12 cellular contexts compared by ENCODE assay signal in the genomic region with DNA sequence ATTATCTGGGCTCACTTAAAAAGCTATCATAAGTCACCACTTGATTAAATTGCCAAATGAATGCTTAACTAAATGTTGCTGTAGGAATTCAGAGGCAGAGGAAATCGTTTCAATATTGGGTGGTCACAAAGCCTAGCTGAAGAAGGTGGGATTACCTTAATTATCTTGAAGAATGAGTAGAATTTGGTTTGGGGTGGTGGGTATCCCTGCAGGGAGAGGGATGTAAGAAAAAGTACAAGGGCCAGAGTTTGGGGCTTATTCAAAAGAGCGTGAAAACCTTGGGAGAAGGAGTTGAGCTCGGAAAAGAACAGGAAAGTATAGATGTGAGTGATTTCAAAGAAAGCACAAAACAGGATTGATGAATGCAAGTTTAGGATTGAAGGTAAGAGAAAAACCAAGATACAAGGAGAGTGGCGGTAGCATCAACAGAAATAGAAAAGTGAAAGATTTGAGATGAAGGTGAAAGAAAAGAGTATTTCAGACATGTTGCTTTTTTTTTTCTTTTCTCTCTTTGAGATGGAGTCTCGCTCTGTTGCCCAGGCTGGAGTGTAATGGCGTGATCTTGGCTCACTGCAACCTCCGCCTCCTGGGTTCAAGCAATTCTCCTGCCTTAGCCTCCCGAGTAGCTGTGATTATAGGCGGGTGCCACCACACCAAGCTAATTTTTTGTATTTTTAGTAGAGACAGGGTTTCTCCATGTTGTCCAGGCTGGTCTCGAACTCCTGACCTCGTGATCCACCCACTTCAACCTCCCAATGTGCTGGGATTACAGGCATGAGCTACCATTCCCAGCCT. TPM values are rescaled to one million over a fixed set of nuclear protein-coding genes. Genes with fewer than 3 reads are reported as not detected.
DNase-seq lines count a peak whose midpoint lies in the region; ATAC-seq, FAIRE-seq and TF ChIP-seq lines count a peak whose summit lies in the region.
"Had no signal": no experiment of that assay in that cellular context is flagged by ENCODE, and none has a peak within 500 bp of the region (broad histone marks: within the 10 kb centered on the region; RNA-seq: fewer than 3 reads in every experiment).

No MANE protein-coding gene starts in this region.

- H3K79me2 ChIP-seq in endothelial cell of umbilical vein (ENCODE audit: control insufficient read depth, insufficient read depth, low read length), result peaks cover 5% of the 10 kb centered on the region

- no peak for TF ChIP-seq CTCF in RWPE2 (IDR thresholded peaks at IDR 0.05; ENCODE audit: poor library complexity, severe bottlenecking)
- TF ChIP-seq CTCF in endothelial cell of umbilical vein (IDR thresholded peaks at IDR 0.05; ENCODE audit: extremely low read depth in 1 of 2, insufficient read depth in 1 of 2, low read depth in 1 of 2, low read length in 2 of 2), result no peak
- TF ChIP-seq CTCF in progenitor cell of endocrine pancreas (IDR thresholded peaks at IDR 0.05; ENCODE audit: unreplicated experiment), result no peak
- TF ChIP-seq CTCF in uterus (IDR thresholded peaks at IDR 0.05), result no peak

- H3K36me3 Mint-ChIP-seq in activated CD8-positive, alpha-beta memory T cell treated with anti-CD3 and anti-CD28 coated beads, Interleukin-2, amount 10 ng/mL, durations not matched to agents 7 days and 5 days, result peaks cover 13% of the 10 kb centered on the region
- peaks cover 8% of the 10 kb centered on the region for H3K36me3 Mint-ChIP-seq in progenitor cell of endocrine pancreas (ENCODE audit: insufficient read depth)

- TF ChIP-seq POLR2A in endothelial cell of umbilical vein (IDR thresholded peaks at IDR 0.05; ENCODE audit: low read depth, low read length), result no peak
- no peak for TF ChIP-seq POLR2A in uterus (IDR thresholded peaks at IDR 0.05)

- H3K27me3 ChIP-seq in RWPE2 (ENCODE audit: insufficient read depth, poor library complexity, severe bottlenecking) (no peaks in the 10 kb centered on the region), endothelial cell of umbilical vein (ENCODE audit: control insufficient read depth in 2 of 2, insufficient read depth in 2 of 2, low read length in 2 of 2) (no peaks in the 10 kb centered on the region), uterus (no peaks in the 10 kb centered on the region)

- H3K9me3 ChIP-seq in RWPE2 (ENCODE audit: severe bottlenecking) (no peaks in the 10 kb centered on the region), endothelial cell of umbilical vein (replicated peaks; ENCODE audit: control insufficient read depth, insufficient read depth, low read length) (no peaks in the 10 kb centered on the region), uterus (no peaks in the 10 kb centered on the region)

- dilution Hi-C loops in endothelial cell of umbilical vein (cut with MboI; ENCODE audit: extremely low pct_ligation_motif_present, low sequenced_read_pairs), result no loop called here

- H3K27me3 Mint-ChIP-seq in activated CD8-positive, alpha-beta memory T cell treated with anti-CD3 and anti-CD28 coated beads, Interleukin-2, amount 10 ng/mL, durations not matched to agents 7 days and 5 days, result no peaks in the 10 kb centered on the region
- H3K27me3 Mint-ChIP-seq in progenitor cell of endocrine pancreas, result no peaks in the 10 kb centered on the region

- H3K27ac ChIP-seq in RWPE2 (ENCODE audit: poor library complexity, severe bottlenecking) (no peak overlapping the region), endothelial cell of umbilical vein (ENCODE audit: insufficient read depth, low read depth, low read length) (no peak overlapping the region), uterus (no peak overlapping the region)

- H3K4me3 Mint-ChIP-seq in activated CD8-positive, alpha-beta memory T cell treated with anti-CD3 and anti-CD28 coated beads, Interleukin-2, amount 10 ng/mL, durations not matched to agents 7 days and 5 days, result peak overlapping the region; percentile 83
- peak overlapping the region; percentile 90 for H3K4me3 Mint-ChIP-seq in progenitor cell of endocrine pancreas (ENCODE audit: low read depth)

- no peak for DNase-seq in activated CD8-positive, alpha-beta memory T cell treated with anti-CD3 and anti-CD28 coated beads, Interleukin-2, amount 10 ng/mL, durations not matched to agents 7 days and 5 days
- DNase-seq in activated CD8-positive, alpha-beta memory T cell treated with anti-CD3 and anti-CD28 coated beads, Interleukin-2, amount 50 U/mL, for 4 hours, result no peak
- no peak for DNase-seq in RWPE2 (ENCODE audit: low spot score)
- no peak for DNase-seq in endothelial cell of umbilical vein (ENCODE audit: low read depth, low spot score)
- DNase-seq in progenitor cell of endocrine pancreas (ENCODE audit: low spot score, unreplicated experiment), result no peak
- DNase-seq in NCI-H69 (lab: John Stamatoyannopoulos, UW), result no peak
- DNase-seq in uterus, result no peak
- DNase-seq in germinal center (ENCODE audit: low spot score), result no peak
- DNase-seq: foreskin melanocyte, GOT3, NCI-H446, T1000 had no signal

- H3K4me3 ChIP-seq in RWPE2 (ENCODE audit: severe bottlenecking) (peak overlapping the region; percentile 55), endothelial cell of umbilical vein (replicated peaks in 1 of 3; ENCODE audit: insufficient read depth in 1 of 3, low read depth in 1 of 3, low read length in 3 of 3) (peak overlapping the region in 1 of 3 experiments; percentile 88), uterus (no peak overlapping the region)

- H3K4me2 ChIP-seq in endothelial cell of umbilical vein (ENCODE audit: insufficient read depth, low read length), result peak overlapping the region; percentile 91

- POLR2A ChIA-PET in endothelial cell of umbilical vein (lab: Charles Lee), result no interaction called here

- H3K36me3 ChIP-seq in RWPE2 (ENCODE audit: low read depth) (peaks cover 11% of the 10 kb centered on the region), endothelial cell of umbilical vein (ENCODE audit: control insufficient read depth in 2 of 2, extremely low read depth in 1 of 2, insufficient read depth in 2 of 2, low read length in 2 of 2) (peaks cover 0 to 2% of the 10 kb centered on the region in 2 experiments), uterus (no peaks in the 10 kb centered on the region)

- no peaks in the 10 kb centered on the region for H4K20me1 ChIP-seq in endothelial cell of umbilical vein (replicated peaks; ENCODE audit: control insufficient read depth, extremely low read depth, insufficient read depth, low read length)

- H3K4me1 Mint-ChIP-seq in activated CD8-positive, alpha-beta memory T cell treated with anti-CD3 and anti-CD28 coated beads, Interleukin-2, amount 10 ng/mL, durations not matched to agents 7 days and 5 days, result peaks cover 24% of the 10 kb centered on the region
- H3K4me1 Mint-ChIP-seq in progenitor cell of endocrine pancreas (ENCODE audit: low read depth), result peaks cover 12% of the 10 kb centered on the region

- H3K9ac ChIP-seq in endothelial cell of umbilical vein (replicated peaks; ENCODE audit: extremely low read depth, insufficient read depth, low read length), result no peak overlapping the region

- intact Hi-C loops in endothelial cell of umbilical vein (cut with micrococcal nuclease) (loop anchor here (5.0 kb wide), 3 partner anchors 49 to 1291 kb away; partner anchors contain the start of genes EAPP and INSM2), uterus (cut with DNase I; ENCODE audit: low total_unique reads) (no loop called here)

- no peak for ATAC-seq in activated CD8-positive, alpha-beta memory T cell treated with anti-CD3 and anti-CD28 coated beads, Interleukin-2, amount 10 ng/mL, durations not matched to agents 7 days and 5 days
- no peak for ATAC-seq in RWPE2 (ENCODE audit: low read depth)

- BruUV-seq in endothelial cell of umbilical vein (replicated peaks; lab: Mats Ljungman, UMichigan), result no TSS peak

- no peaks in the 10 kb centered on the region for H3K9me3 Mint-ChIP-seq in activated CD8-positive, alpha-beta memory T cell treated with anti-CD3 and anti-CD28 coated beads, Interleukin-2, amount 10 ng/mL, durations not matched to agents 7 days and 5 days (ENCODE audit: low read depth)
- H3K9me3 Mint-ChIP-seq in progenitor cell of endocrine pancreas (ENCODE audit: low read depth), result no peaks in the 10 kb centered on the region

- CTCF ChIA-PET in activated CD8-positive, alpha-beta memory T cell treated with anti-CD3 and anti-CD28 coated beads, Interleukin-2, amount 10 ng/mL, durations not matched to agents 7 days and 5 days (lab: Charles Lee), result interaction anchor here (1.2 to 1.3 kb wide), 2 partner anchors 10 to 19 kb away, joined by 3 read pairs; partner anchors contain the start of gene RALGAPA1
- CTCF ChIA-PET in endothelial cell of umbilical vein (lab: Charles Lee), result interaction anchor here (2.7 kb wide), 1 partner anchor 10 kb away, joined by 12 read pairs; no protein-coding TSS in a partner anchor

- no peak overlapping the region for H3K27ac Mint-ChIP-seq in activated CD8-positive, alpha-beta memory T cell treated with anti-CD3 and anti-CD28 coated beads, Interleukin-2, amount 10 ng/mL, durations not matched to agents 7 days and 5 days
- no peak overlapping the region for H3K27ac Mint-ChIP-seq in progenitor cell of endocrine pancreas

- FAIRE-seq in endothelial cell of umbilical vein (lab: Jason Lieb, UNC), result peak; percentile 50

- no peaks in the 10 kb centered on the region for H3K9me1 ChIP-seq in endothelial cell of umbilical vein (replicated peaks; ENCODE audit: control insufficient read depth, extremely low read depth, insufficient read depth, low read length)

- H3K4me1 ChIP-seq in RWPE2 (ENCODE audit: insufficient read depth, poor library complexity, severe bottlenecking) (peaks cover 6% of the 10 kb centered on the region), endothelial cell of umbilical vein (ENCODE audit: control insufficient read depth, extremely low read depth, insufficient read depth, low read length) (peaks cover 10% of the 10 kb centered on the region), uterus (no peaks in the 10 kb centered on the region)

- H2AFZ ChIP-seq in endothelial cell of umbilical vein (ENCODE audit: low read depth, low read length), result no peak overlapping the region

RNA-seq across cellular contexts. Expression of gene BRMS1L, which starts 1.7 kb away (rescaled TPM):
- total RNA-seq in activated CD8-positive, alpha-beta memory T cell treated with anti-CD3 and anti-CD28 coated beads, Interleukin-2, amount 10 ng/mL, durations not matched to agents 7 days and 5 days, result 1 to 10 TPM; 4.0 to 5.3 TPM
- 7.7 and 11.2 TPM in 2 replicates for total RNA-seq in endothelial cell of umbilical vein
- 2.5 and 4.0 TPM in 2 replicates for polyA plus RNA-seq in endothelial cell of umbilical vein
- 4.3 and 4.8 TPM in 2 replicates for polyA plus RNA-seq in endothelial cell of umbilical vein (2011; cell fraction: cytosol; rRNA removed)
- 8.5 and 11.8 TPM in 2 replicates for polyA plus RNA-seq in endothelial cell of umbilical vein (2011; cell fraction: nucleus; rRNA removed)
- polyA plus RNA-seq in endothelial cell of umbilical vein (2012), result 6.4 and 10.2 TPM in 2 replicates
- polyA minus RNA-seq in endothelial cell of umbilical vein, result 2.6 and 6.2 TPM in 2 replicates
- polyA minus RNA-seq in endothelial cell of umbilical vein (2011; cell fraction: cytosol; rRNA and poly(A)+ RNA removed), result 2.8 TPM
- 6.7 and 9.5 TPM in 2 replicates for polyA minus RNA-seq in endothelial cell of umbilical vein (2011; cell fraction: nucleus; rRNA and poly(A)+ RNA removed)
- total RNA-seq in progenitor cell of endocrine pancreas, result 11.6 and 13.1 TPM in 2 replicates
- total RNA-seq in uterus, result 10 to 100 TPM in 2 of 4 donors, 1 to 10 TPM in 2; 1.5 to 16.3 (median 8.5) TPM

RNA-seq across cellular contexts. Expression of gene RALGAPA1, which starts 18.8 kb away (rescaled TPM):
- total RNA-seq in activated CD8-positive, alpha-beta memory T cell treated with anti-CD3 and anti-CD28 coated beads, Interleukin-2, amount 10 ng/mL, durations not matched to agents 7 days and 5 days, result 10 to 100 TPM; 29.3 to 34.8 TPM
- total RNA-seq in endothelial cell of umbilical vein (25.1 and 30.9 TPM in 2 replicates), progenitor cell of endocrine pancreas (57.0 and 58.7 TPM in 2 replicates), uterus (100 to 1,000 TPM in 2 of 4 donors, 10 to 100 TPM in 2; 44.1 to 138 (median 108) TPM)
- 6.0 and 6.1 TPM in 2 replicates for polyA plus RNA-seq in endothelial cell of umbilical vein
- polyA plus RNA-seq in endothelial cell of umbilical vein (2011; cell fraction: cytosol; rRNA removed), result 4.3 and 4.8 TPM in 2 replicates
- polyA plus RNA-seq in endothelial cell of umbilical vein (2011; cell fraction: nucleus; rRNA removed), result 38.6 and 40.9 TPM in 2 replicates
- polyA plus RNA-seq in endothelial cell of umbilical vein (2012), result 7.1 and 9.5 TPM in 2 replicates
- 31.6 and 32.9 TPM in 2 replicates for polyA minus RNA-seq in endothelial cell of umbilical vein
- 13.3 TPM for polyA minus RNA-seq in endothelial cell of umbilical vein (2011; cell fraction: cytosol; rRNA and poly(A)+ RNA removed)
- 95.1 and 132 TPM in 2 replicates for polyA minus RNA-seq in endothelial cell of umbilical vein (2011; cell fraction: nucleus; rRNA and poly(A)+ RNA removed)
